Comparison of ENCODE assay signal across 21 cellular contexts in genomic region chr5:82031220-82032119, GRCh38. TPM values are rescaled to one million over a fixed set of nuclear protein-coding genes. Genes with fewer than 3 reads are reported as not detected.
DNase-seq lines count a peak whose midpoint lies in the region; ATAC-seq and TF ChIP-seq lines count a peak whose summit lies in the region.
"Had no signal": no experiment of that assay in that cellular context is flagged by ENCODE, and none has a peak within 500 bp of the region (broad histone marks: within the 10 kb centered on the region; RNA-seq: fewer than 3 reads in every experiment).

No MANE protein-coding gene starts in this region.

- TF ChIP-seq CTCF in esophagus squamous epithelium (IDR thresholded peaks at IDR 0.05) (no peak), prostate gland (IDR thresholded peaks at IDR 0.05) (no peak), omental fat pad (IDR thresholded peaks at IDR 0.05) (no peak)

- no peak overlapping the region for H3K4me3 Mint-ChIP-seq in activated T-cell treated with anti-CD3 and anti-CD28 coated beads, Interleukin-2, amount 50 U/mL, for 72 hours
- H3K4me3 Mint-ChIP-seq: activated CD4-positive, alpha-beta memory T cell treated with anti-CD3 and anti-CD28 coated beads, Interleukin-2, amount 10 ng/mL, durations not matched to agents 7 days and 5 days; activated naive CD8-positive, alpha-beta T cell treated with anti-CD3 and anti-CD28 coated beads, Interleukin-2, amount 10 ng/mL, durations not matched to agents 7 days and 5 days; activated T-cell treated with anti-CD3 and anti-CD28 coated beads, Interleukin-2, amount 50 U/mL, for 4 hours; CD14-positive monocyte had no signal

- H3K27me3 ChIP-seq in NT2/D1 (ENCODE audit: insufficient read depth, insufficient read length) = no peaks in the 10 kb centered on the region
- no peaks in the 10 kb centered on the region for H3K27me3 ChIP-seq in esophagus squamous epithelium
- no peaks in the 10 kb centered on the region for H3K27me3 ChIP-seq in prostate gland (replicated peaks; ENCODE audit: insufficient read depth)
- H3K27me3 ChIP-seq: neutrophil, stomach had no signal

- H3K27ac ChIP-seq in esophagus squamous epithelium (peak overlapping the region in 3 of 4 donors; percentile 11 to 21 (median 20)), prostate gland (no peak overlapping the region)
- H3K27ac ChIP-seq: neutrophil, stomach had no signal

- H3K4me1 ChIP-seq in NT2/D1 (ENCODE audit: insufficient read depth, insufficient read length) = no peaks in the 10 kb centered on the region
- H3K4me1 ChIP-seq in esophagus squamous epithelium = peaks cover 0 to 29% (median 0%) of the 10 kb centered on the region in 3 donors
- H3K4me1 ChIP-seq in prostate gland (replicated peaks) = no peaks in the 10 kb centered on the region

- H3K4me3 ChIP-seq in NT2/D1 (ENCODE audit: insufficient read length, low read depth) (no peak overlapping the region), esophagus squamous epithelium (no peak overlapping the region), prostate gland (no peak overlapping the region)
- H3K4me3 ChIP-seq: stomach had no signal

- DNase-seq in activated T-cell treated with anti-CD3 and anti-CD28 coated beads, Interleukin-2, amount 50 U/mL, for 72 hours = no peak
- no peak for DNase-seq in activated T-cell treated with anti-CD3 and anti-CD28 coated beads, Interleukin-2, amount 50 U/mL, for 1 hour
- peak; percentile 9 for DNase-seq in NT2/D1 (ENCODE audit: low read depth, low spot score)
- no peak for DNase-seq in esophagus squamous epithelium (lab: John Stamatoyannopoulos, UW)
- peak; percentile 58 for DNase-seq in prostate gland (ENCODE audit: low spot score)
- no peak for DNase-seq in ecto neural progenitor cell (ENCODE audit: low spot score)
- no peak for DNase-seq in DMS79 (lab: John Stamatoyannopoulos, UW)
- DNase-seq in omental fat pad (ENCODE audit: low spot score) = no peak
- DNase-seq: ACHN; activated CD4-positive, alpha-beta memory T cell treated with anti-CD3 and anti-CD28 coated beads, Interleukin-2, amount 10 ng/mL, durations not matched to agents 7 days and 5 days; activated naive CD8-positive, alpha-beta T cell treated with anti-CD3 and anti-CD28 coated beads, Interleukin-2, amount 10 ng/mL, durations not matched to agents 7 days and 5 days; activated T-cell treated with anti-CD3 and anti-CD28 coated beads, Interleukin-2, amount 50 U/mL, for 4 hours; DMS79 treated with DMSO at 0.1 percent for 48 hours; kidney glomerular epithelial cell; midbrain; NCI-H2029 treated with DMSO at 0.1 percent for 48 hours; NCI-H774; stomach had no signal

- H3K9ac ChIP-seq in NT2/D1 (ENCODE audit: insufficient read length, low read depth) = no peak overlapping the region

- no peaks in the 10 kb centered on the region for H3K9me3 Mint-ChIP-seq in activated T-cell treated with anti-CD3 and anti-CD28 coated beads, Interleukin-2, amount 50 U/mL, for 72 hours

- H3K9me3 ChIP-seq in NT2/D1 (ENCODE audit: insufficient read depth, low read length) (no peaks in the 10 kb centered on the region), esophagus squamous epithelium (no peaks in the 10 kb centered on the region), prostate gland (no peaks in the 10 kb centered on the region)
- H3K9me3 ChIP-seq: neutrophil, stomach had no signal

- TF ChIP-seq POLR2A in esophagus squamous epithelium (IDR thresholded peaks at IDR 0.05) (no peak), prostate gland (IDR thresholded peaks at IDR 0.05) (no peak)

- peaks cover 0 to 1% of the 10 kb centered on the region in 2 donors for H3K36me3 Mint-ChIP-seq in activated T-cell treated with anti-CD3 and anti-CD28 coated beads, Interleukin-2, amount 50 U/mL, for 72 hours (ENCODE audit: insufficient read depth in 2 of 2)
- H3K36me3 Mint-ChIP-seq: CD14-positive monocyte had no signal

- H3K27ac Mint-ChIP-seq in activated T-cell treated with anti-CD3 and anti-CD28 coated beads, Interleukin-2, amount 50 U/mL, for 72 hours = peak overlapping the region; percentile 5
- H3K27ac Mint-ChIP-seq: activated CD4-positive, alpha-beta memory T cell treated with anti-CD3 and anti-CD28 coated beads, Interleukin-2, amount 10 ng/mL, durations not matched to agents 7 days and 5 days; activated naive CD8-positive, alpha-beta T cell treated with anti-CD3 and anti-CD28 coated beads, Interleukin-2, amount 10 ng/mL, durations not matched to agents 7 days and 5 days; CD14-positive monocyte had no signal

- ATAC-seq in activated T-cell treated with anti-CD3 and anti-CD28 coated beads, Interleukin-2, amount 50 U/mL, for 72 hours (replicated peaks in 1 of 2) = no peak
- ATAC-seq in omental fat pad (ENCODE audit: low FRiP score) = no peak
- ATAC-seq: activated T-cell treated with anti-CD3 and anti-CD28 coated beads, Interleukin-2, amount 50 U/mL, for 4 hours; sciatic nerve had no signal

- H3K4me1 Mint-ChIP-seq in activated T-cell treated with anti-CD3 and anti-CD28 coated beads, Interleukin-2, amount 50 U/mL, for 72 hours (ENCODE audit: low read depth) = no peaks in the 10 kb centered on the region
- H3K4me1 Mint-ChIP-seq: activated CD4-positive, alpha-beta memory T cell treated with anti-CD3 and anti-CD28 coated beads, Interleukin-2, amount 10 ng/mL, durations not matched to agents 7 days and 5 days; activated naive CD8-positive, alpha-beta T cell treated with anti-CD3 and anti-CD28 coated beads, Interleukin-2, amount 10 ng/mL, durations not matched to agents 7 days and 5 days; CD14-positive monocyte had no signal

- intact Hi-C loops in esophagus squamous epithelium (cut with DNase I) = no loop called here
- intact Hi-C loops in prostate gland (cut with DNase I) = no loop called here

- no peaks in the 10 kb centered on the region for H3K36me3 ChIP-seq in NT2/D1 (ENCODE audit: insufficient read depth, insufficient read length, low read length)
- no peaks in the 10 kb centered on the region for H3K36me3 ChIP-seq in esophagus squamous epithelium
- H3K36me3 ChIP-seq in prostate gland = no peaks in the 10 kb centered on the region
- H3K36me3 ChIP-seq: neutrophil, stomach had no signal

- no peaks in the 10 kb centered on the region for H3K27me3 Mint-ChIP-seq in activated T-cell treated with anti-CD3 and anti-CD28 coated beads, Interleukin-2, amount 50 U/mL, for 72 hours (ENCODE audit: low read depth)
- H3K27me3 Mint-ChIP-seq: activated CD4-positive, alpha-beta memory T cell treated with anti-CD3 and anti-CD28 coated beads, Interleukin-2, amount 10 ng/mL, durations not matched to agents 7 days and 5 days; activated naive CD8-positive, alpha-beta T cell treated with anti-CD3 and anti-CD28 coated beads, Interleukin-2, amount 10 ng/mL, durations not matched to agents 7 days and 5 days had no signal

- WGBS in esophagus squamous epithelium, 2 donors = 52 to 57% methylated on average over 4 of the region's 4 CpGs
- WGBS in prostate gland = 58% methylated on average over 4 of the region's 4 CpGs

RNA-seq across cellular contexts. Expression of gene ATG10, which starts 59.6 kb away (rescaled TPM):
- total RNA-seq in activated T-cell treated with anti-CD3 and anti-CD28 coated beads, Interleukin-2, amount 50 U/mL, for 72 hours = 10 to 100 TPM in 1 of 2 donors, 1 to 10 TPM in 1; 8.5 to 11.7 TPM
- total RNA-seq in esophagus squamous epithelium (1 to 10 TPM; 3.1 to 7.8 (median 6.1) TPM), prostate gland (10 to 100 TPM in 1 of 2 donors, 1 to 10 TPM in 1; 3.2 to 16.7 TPM), omental fat pad (10 to 100 TPM in 1 of 4 donors, 1 to 10 TPM in 3; 2.4 to 18.4 (median 5.2) TPM)

Comparison
In these comparisons a context has a peak if more than half of its experiments do, and no peak if none do; other contexts are left out.
1. DNase-seq: peak in NT2/D1 (single experiment) and prostate gland (single experiment); none in activated T-cell treated with anti-CD3 and anti-CD28 coated beads, Interleukin-2, amount 50 U/mL, for 72 hours (0 of 2), activated T-cell treated with anti-CD3 and anti-CD28 coated beads, Interleukin-2, amount 50 U/mL, for 1 hour (single experiment), esophagus squamous epithelium (single experiment), ecto neural progenitor cell (single experiment), DMS79 (single experiment) and omental fat pad (single experiment).
2. H3K27ac ChIP-seq: peak in esophagus squamous epithelium (3 of 4); none in prostate gland (0 of 2).